12 cellular contexts compared by ENCODE assay signal in genomic region chr7:37410305-37411209, GRCh38. TPM values are rescaled to one million over a fixed set of nuclear protein-coding genes. Genes with fewer than 3 reads are reported as not detected.
DNase-seq lines count a peak whose midpoint lies in the region; ATAC-seq and TF ChIP-seq lines count a peak whose summit lies in the region.
"Had no signal": no experiment of that assay in that cellular context is flagged by ENCODE, and none has a peak within 500 bp of the region (broad histone marks: within the 10 kb centered on the region; RNA-seq: fewer than 3 reads in every experiment).

No MANE protein-coding gene starts in this region.

- H3K79me2 ChIP-seq in OCI-LY7 (ENCODE audit: insufficient read depth, low read depth, low read length) = no peaks in the 10 kb centered on the region

- no peaks in the 10 kb centered on the region for H3K27me3 ChIP-seq in effector memory CD4-positive, alpha-beta T cell (replicated peaks; ENCODE audit: control insufficient read depth, insufficient read depth, low read length, poor library complexity, severe bottlenecking)
- no peaks in the 10 kb centered on the region for H3K27me3 ChIP-seq in upper lobe of left lung

- H2AFZ ChIP-seq in OCI-LY7 (ENCODE audit: low read length) = peak overlapping the region; percentile 34; the same call in 1 of the 2 replicates

- DNase-seq in stimulated activated CD4-positive, alpha-beta T cell treated with anti-CD3 and anti-CD28 coated beads, Interleukin-15, amount 100 ng/mL, for 24 hours = peak; percentile 27
- DNase-seq in stimulated activated CD4-positive, alpha-beta T cell treated with anti-CD3 and anti-CD28 coated beads, Interleukin-2, amount 100 ng/mL, for 24 hours = no peak
- DNase-seq in OCI-LY7 (ENCODE audit: low spot score) (no peak), upper lobe of left lung (no peak), superior temporal gyrus (ENCODE audit: extremely low spot score) (no peak)
- DNase-seq in effector memory CD4-positive, alpha-beta T cell = no peak
- DNase-seq: aorta, kidney glomerular epithelial cell, NCI-H1417 treated with DMSO at 0.1 percent for 48 hours, NCI-H526 treated with DMSO at 0.1 percent for 48 hours had no signal

- H4K20me1 ChIP-seq in OCI-LY7 (ENCODE audit: insufficient read depth, low read length) = no peaks in the 10 kb centered on the region

- TF ChIP-seq EP300 in upper lobe of left lung (IDR thresholded peaks at IDR 0.05) = no peak

- POLR2A ChIA-PET in OCI-LY7 (lab: Charles Lee) = interaction anchor here (0.7 to 1.0 kb wide), 2 partner anchors 29 to 1009 kb away, joined by 3 read pairs; no protein-coding TSS in a partner anchor

- BruUV-seq in OCI-LY7 (replicated peaks; lab: Mats Ljungman, UMichigan) = no TSS peak

- TF ChIP-seq POLR2A in upper lobe of left lung (IDR thresholded peaks at IDR 0.05) = no peak

- no peaks in the 10 kb centered on the region for H3K4me1 ChIP-seq in OCI-LY7 (ENCODE audit: insufficient read depth, low read length, poor library complexity, severe bottlenecking)
- peaks cover 21% of the 10 kb centered on the region for H3K4me1 ChIP-seq in effector memory CD4-positive, alpha-beta T cell (ENCODE audit: control insufficient read depth, insufficient read depth, low read length, poor library complexity, severe bottlenecking)
- peaks cover 19 to 31% (median 24%) of the 10 kb centered on the region in 4 donors for H3K4me1 ChIP-seq in upper lobe of left lung

- intact Hi-C loops in OCI-LY7 (cut with micrococcal nuclease; ENCODE audit: unreplicated experiment) = no loop called here

- H3K9me3 ChIP-seq in OCI-LY7 (ENCODE audit: low read length) (no peaks in the 10 kb centered on the region), upper lobe of left lung (peaks cover 0 to 4% (median 0%) of the 10 kb centered on the region in 4 donors)
- H3K9me3 ChIP-seq in effector memory CD4-positive, alpha-beta T cell (ENCODE audit: control insufficient read depth, low read length) = no peaks in the 10 kb centered on the region

- H3K36me3 ChIP-seq in OCI-LY7 (ENCODE audit: insufficient read depth, low read length) (no peaks in the 10 kb centered on the region), upper lobe of left lung (no peaks in the 10 kb centered on the region)
- no peaks in the 10 kb centered on the region for H3K36me3 ChIP-seq in effector memory CD4-positive, alpha-beta T cell (ENCODE audit: control insufficient read depth, insufficient read depth, low read length)

- CTCF ChIA-PET in OCI-LY7 (lab: Charles Lee; ENCODE audit: unreplicated experiment) = no interaction called here

- ATAC-seq in upper lobe of left lung (ENCODE audit: low FRiP score in 2 of 2) (peak in 1 of 2 donors; percentile 50), HG02588 (IDR thresholded peaks at IDR 0.05; ENCODE audit: unreplicated experiment) (no peak), GM18511 (IDR thresholded peaks at IDR 0.05; ENCODE audit: unreplicated experiment) (no peak)

- TF ChIP-seq CTCF in OCI-LY7 (conservative IDR thresholded peaks at IDR 0.05; ENCODE audit: low read length) = no peak
- TF ChIP-seq CTCF in upper lobe of left lung (IDR thresholded peaks at IDR 0.05) = no peak

- H3K27ac ChIP-seq in OCI-LY7 (ENCODE audit: low read depth, low read length, poor library complexity, severe bottlenecking) = no peak overlapping the region
- H3K27ac ChIP-seq in effector memory CD4-positive, alpha-beta T cell (ENCODE audit: insufficient read depth, low read length, poor library complexity, severe bottlenecking) = peak overlapping the region; percentile 46
- peak overlapping the region; percentile 9 to 28 (median 18) for H3K27ac ChIP-seq in upper lobe of left lung

- peaks cover 4% of the 10 kb centered on the region; the same call in 1 of the 2 replicates for H3K9me2 ChIP-seq in OCI-LY7 (ENCODE audit: insufficient read depth, low read length)

- WGBS in upper lobe of left lung, 2 donors = 25 to 30% methylated on average over 1 of the region's 1 CpG

- no peak overlapping the region for H3K4me3 ChIP-seq in OCI-LY7 (ENCODE audit: low read depth, low read length, poor library complexity, severe bottlenecking)
- H3K4me3 ChIP-seq in effector memory CD4-positive, alpha-beta T cell (ENCODE audit: insufficient read depth, low read depth, low read length, poor library complexity, severe bottlenecking) = no peak overlapping the region
- no peak overlapping the region for H3K4me3 ChIP-seq in upper lobe of left lung

- no peak overlapping the region for H3K4me2 ChIP-seq in OCI-LY7 (ENCODE audit: low read length)

RNA-seq across cellular contexts. Expression of gene ELMO1, which starts 38.1 kb away (rescaled TPM):
- 102 and 103 TPM in 2 replicates for total RNA-seq in OCI-LY7 (2014; rRNA removed; shearing (Covaris generic))
- total RNA-seq in OCI-LY7 (2022) (101 and 110 TPM in 2 replicates), upper lobe of left lung (100 to 1,000 TPM in 1 of 6 donors, 10 to 100 TPM in 5; 51.4 to 204 (median 73.7) TPM)
